In the genomic region with DNA sequence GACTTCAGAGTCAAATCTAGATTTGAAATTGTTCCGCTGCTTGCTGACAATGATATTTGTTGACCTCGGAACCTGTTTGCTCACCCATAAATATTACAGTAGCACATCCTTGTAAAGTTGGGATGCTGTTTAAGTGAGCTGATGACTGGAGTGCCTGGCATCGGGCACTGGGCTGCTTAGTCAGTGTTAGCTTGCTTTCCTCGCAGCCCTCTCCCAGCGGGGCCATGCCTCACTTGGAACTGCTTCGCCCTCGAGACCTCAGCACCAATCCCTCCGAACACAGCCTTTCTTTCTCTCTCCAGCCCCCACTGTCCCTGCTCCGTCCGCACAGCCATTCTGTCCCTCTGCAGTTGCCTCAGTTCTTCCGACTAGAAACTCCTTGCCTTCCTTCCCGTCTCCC, we compare ENCODE assay signal across 3 cellular contexts.
TF ChIP-seq lines count a peak whose summit lies in the region.

No MANE protein-coding gene starts in this region.

TF ChIP-seq in A549, 52 proteins besides CTCF, POLR2A, EP300 and RAD21 (continued from another document):
- TF ChIP-seq, protein P1, sequence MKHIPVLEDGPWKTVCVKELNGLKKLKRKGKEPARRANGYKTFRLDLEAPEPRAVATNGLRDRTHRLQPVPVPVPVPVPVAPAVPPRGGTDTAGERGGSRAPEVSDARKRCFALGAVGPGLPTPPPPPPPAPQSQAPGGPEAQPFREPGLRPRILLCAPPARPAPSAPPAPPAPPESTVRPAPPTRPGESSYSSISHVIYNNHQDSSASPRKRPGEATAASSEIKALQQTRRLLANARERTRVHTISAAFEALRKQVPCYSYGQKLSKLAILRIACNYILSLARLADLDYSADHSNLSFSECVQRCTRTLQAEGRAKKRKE (CRISPR knock-in tag; IDR thresholded peaks at IDR 0.05; ENCODE audit: low read depth): no peak
- TF ChIP-seq POLR2AphosphoS2 (conservative IDR thresholded peaks at IDR 0.05; ENCODE audit: low read length) (no peak), RARB (CRISPR knock-in tag; IDR thresholded peaks at IDR 0.05) (no peak), NPAS2 (CRISPR knock-in tag; IDR thresholded peaks at IDR 0.05; ENCODE audit: borderline replicate concordance) (no peak), ZC3H11A (IDR thresholded peaks at IDR 0.05) (no peak), HOXB5 (CRISPR knock-in tag; IDR thresholded peaks at IDR 0.05) (no peak), HOXB13 (CRISPR knock-in tag; IDR thresholded peaks at IDR 0.05; ENCODE audit: low read depth) (no peak)
- TF ChIP-seq, protein P2, sequence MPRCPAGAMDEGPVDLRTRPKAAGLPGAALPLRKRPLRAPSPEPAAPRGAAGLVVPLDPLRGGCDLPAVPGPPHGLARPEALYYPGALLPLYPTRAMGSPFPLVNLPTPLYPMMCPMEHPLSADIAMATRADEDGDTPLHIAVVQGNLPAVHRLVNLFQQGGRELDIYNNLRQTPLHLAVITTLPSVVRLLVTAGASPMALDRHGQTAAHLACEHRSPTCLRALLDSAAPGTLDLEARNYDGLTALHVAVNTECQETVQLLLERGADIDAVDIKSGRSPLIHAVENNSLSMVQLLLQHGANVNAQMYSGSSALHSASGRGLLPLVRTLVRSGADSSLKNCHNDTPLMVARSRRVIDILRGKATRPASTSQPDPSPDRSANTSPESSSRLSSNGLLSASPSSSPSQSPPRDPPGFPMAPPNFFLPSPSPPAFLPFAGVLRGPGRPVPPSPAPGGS (IDR thresholded peaks at IDR 0.05): no peak

TF ChIP-seq in GM23338, 12 proteins besides CTCF, POLR2A, EP300 and RAD21 (continued from another document):
- TF ChIP-seq, protein P3, sequence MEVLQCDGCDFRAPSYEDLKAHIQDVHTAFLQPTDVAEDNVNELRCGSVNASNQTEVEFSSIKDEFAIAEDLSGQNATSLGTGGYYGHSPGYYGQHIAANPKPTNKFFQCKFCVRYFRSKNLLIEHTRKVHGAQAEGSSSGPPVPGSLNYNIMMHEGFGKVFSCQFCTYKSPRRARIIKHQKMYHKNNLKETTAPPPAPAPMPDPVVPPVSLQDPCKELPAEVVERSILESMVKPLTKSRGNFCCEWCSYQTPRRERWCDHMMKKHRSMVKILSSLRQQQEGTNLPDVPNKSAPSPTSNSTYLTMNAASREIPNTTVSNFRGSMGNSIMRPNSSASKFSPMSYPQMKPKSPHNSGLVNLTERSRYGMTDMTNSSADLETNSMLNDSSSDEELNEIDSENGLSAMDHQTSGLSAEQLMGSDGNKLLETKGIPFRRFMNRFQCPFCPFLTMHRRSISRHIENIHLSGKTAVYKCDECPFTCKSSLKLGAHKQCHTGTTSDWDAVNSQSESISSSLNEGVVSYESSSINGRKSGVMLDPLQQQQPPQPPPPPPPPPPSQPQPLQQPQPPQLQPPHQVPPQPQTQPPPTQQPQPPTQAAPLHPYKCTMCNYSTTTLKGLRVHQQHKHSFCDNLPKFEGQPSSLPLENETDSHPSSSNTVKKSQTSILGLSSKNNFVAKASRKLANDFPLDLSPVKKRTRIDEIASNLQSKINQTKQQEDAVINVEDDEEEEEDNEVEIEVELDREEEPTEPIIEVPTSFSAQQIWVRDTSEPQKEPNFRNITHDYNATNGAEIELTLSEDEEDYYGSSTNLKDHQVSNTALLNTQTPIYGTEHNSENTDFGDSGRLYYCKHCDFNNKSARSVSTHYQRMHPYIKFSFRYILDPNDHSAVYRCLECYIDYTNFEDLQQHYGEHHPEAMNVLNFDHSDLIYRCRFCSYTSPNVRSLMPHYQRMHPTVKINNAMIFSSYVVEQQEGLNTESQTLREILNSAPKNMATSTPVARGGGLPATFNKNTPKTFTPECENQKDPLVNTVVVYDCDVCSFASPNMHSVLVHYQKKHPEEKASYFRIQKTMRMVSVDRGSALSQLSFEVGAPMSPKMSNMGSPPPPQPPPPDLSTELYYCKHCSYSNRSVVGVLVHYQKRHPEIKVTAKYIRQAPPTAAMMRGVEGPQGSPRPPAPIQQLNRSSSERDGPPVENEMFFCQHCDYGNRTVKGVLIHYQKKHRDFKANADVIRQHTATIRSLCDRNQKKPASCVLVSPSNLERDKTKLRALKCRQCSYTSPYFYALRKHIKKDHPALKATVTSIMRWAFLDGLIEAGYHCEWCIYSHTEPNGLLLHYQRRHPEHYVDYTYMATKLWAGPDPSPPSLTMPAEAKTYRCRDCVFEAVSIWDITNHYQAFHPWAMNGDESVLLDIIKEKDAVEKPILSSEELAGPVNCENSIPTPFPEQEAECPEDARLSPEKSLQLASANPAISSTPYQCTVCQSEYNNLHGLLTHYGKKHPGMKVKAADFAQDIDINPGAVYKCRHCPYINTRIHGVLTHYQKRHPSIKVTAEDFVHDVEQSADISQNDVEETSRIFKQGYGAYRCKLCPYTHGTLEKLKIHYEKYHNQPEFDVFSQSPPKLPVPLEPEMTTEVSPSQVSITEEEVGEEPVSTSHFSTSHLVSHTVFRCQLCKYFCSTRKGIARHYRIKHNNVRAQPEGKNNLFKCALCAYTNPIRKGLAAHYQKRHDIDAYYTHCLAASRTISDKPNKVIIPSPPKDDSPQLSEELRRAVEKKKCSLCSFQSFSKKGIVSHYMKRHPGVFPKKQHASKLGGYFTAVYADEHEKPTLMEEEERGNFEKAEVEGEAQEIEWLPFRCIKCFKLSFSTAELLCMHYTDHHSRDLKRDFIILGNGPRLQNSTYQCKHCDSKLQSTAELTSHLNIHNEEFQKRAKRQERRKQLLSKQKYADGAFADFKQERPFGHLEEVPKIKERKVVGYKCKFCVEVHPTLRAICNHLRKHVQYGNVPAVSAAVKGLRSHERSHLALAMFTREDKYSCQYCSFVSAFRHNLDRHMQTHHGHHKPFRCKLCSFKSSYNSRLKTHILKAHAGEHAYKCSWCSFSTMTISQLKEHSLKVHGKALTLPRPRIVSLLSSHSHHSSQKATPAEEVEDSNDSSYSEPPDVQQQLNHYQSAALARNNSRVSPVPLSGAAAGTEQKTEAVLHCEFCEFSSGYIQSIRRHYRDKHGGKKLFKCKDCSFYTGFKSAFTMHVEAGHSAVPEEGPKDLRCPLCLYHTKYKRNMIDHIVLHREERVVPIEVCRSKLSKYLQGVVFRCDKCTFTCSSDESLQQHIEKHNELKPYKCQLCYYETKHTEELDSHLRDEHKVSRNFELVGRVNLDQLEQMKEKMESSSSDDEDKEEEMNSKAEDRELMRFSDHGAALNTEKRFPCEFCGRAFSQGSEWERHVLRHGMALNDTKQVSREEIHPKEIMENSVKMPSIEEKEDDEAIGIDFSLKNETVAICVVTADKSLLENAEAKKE (CRISPR knock-in tag; IDR thresholded peaks at IDR 0.05): no peak
- TF ChIP-seq ZNF331 (CRISPR knock-in tag; IDR thresholded peaks at IDR 0.05; ENCODE audit: low read depth) (no peak), POLR2AphosphoS5 (IDR thresholded peaks at IDR 0.05; ENCODE audit: low read depth) (no peak), STAT1 (IDR thresholded peaks at IDR 0.05; ENCODE audit: unreplicated experiment) (no peak), EZH2phosphoT487 (IDR thresholded peaks at IDR 0.05; ENCODE audit: unreplicated experiment) (no peak), ETS1 (IDR thresholded peaks at IDR 0.05) (no peak)
TF ChIP-seq in GM23338: peak in this region for 0.

TF ChIP-seq in SK-N-SH treated with all-trans-retinoic acid at 6 μM for 48 hours, 23 proteins besides CTCF, POLR2A, EP300 and RAD21 (continued from another document):
- no peak for TF ChIP-seq OSR1 (CRISPR knock-in tag; IDR thresholded peaks at IDR 0.05)
- TF ChIP-seq, protein P4, sequence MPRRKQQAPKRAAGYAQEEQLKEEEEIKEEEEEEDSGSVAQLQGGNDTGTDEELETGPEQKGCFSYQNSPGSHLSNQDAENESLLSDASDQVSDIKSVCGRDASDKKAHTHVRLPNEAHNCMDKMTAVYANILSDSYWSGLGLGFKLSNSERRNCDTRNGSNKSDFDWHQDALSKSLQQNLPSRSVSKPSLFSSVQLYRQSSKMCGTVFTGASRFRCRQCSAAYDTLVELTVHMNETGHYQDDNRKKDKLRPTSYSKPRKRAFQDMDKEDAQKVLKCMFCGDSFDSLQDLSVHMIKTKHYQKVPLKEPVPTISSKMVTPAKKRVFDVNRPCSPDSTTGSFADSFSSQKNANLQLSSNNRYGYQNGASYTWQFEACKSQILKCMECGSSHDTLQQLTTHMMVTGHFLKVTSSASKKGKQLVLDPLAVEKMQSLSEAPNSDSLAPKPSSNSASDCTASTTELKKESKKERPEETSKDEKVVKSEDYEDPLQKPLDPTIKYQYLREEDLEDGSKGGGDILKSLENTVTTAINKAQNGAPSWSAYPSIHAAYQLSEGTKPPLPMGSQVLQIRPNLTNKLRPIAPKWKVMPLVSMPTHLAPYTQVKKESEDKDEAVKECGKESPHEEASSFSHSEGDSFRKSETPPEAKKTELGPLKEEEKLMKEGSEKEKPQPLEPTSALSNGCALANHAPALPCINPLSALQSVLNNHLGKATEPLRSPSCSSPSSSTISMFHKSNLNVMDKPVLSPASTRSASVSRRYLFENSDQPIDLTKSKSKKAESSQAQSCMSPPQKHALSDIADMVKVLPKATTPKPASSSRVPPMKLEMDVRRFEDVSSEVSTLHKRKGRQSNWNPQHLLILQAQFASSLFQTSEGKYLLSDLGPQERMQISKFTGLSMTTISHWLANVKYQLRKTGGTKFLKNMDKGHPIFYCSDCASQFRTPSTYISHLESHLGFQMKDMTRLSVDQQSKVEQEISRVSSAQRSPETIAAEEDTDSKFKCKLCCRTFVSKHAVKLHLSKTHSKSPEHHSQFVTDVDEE (CRISPR knock-in tag; IDR thresholded peaks at IDR 0.05): no peak
- no peak for TF ChIP-seq PPARA (CRISPR knock-in tag; IDR thresholded peaks at IDR 0.05; ENCODE audit: borderline replicate concordance)
- no peak for TF ChIP-seq ZNF70 (CRISPR knock-in tag; IDR thresholded peaks at IDR 0.05)
- TF ChIP-seq, protein P5, sequence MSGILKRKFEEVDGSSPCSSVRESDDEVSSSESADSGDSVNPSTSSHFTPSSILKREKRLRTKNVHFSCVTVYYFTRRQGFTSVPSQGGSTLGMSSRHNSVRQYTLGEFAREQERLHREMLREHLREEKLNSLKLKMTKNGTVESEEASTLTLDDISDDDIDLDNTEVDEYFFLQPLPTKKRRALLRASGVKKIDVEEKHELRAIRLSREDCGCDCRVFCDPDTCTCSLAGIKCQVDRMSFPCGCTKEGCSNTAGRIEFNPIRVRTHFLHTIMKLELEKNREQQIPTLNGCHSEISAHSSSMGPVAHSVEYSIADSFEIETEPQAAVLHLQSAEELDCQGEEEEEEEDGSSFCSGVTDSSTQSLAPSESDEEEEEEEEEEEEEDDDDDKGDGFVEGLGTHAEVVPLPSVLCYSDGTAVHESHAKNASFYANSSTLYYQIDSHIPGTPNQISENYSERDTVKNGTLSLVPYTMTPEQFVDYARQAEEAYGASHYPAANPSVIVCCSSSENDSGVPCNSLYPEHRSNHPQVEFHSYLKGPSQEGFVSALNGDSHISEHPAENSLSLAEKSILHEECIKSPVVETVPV (CRISPR knock-in tag; IDR thresholded peaks at IDR 0.05): no peak
- no peak for TF ChIP-seq CSDC2 (CRISPR knock-in tag; IDR thresholded peaks at IDR 0.05)
